Comparison of ENCODE assay signal across 35 cellular contexts in the genomic region with DNA sequence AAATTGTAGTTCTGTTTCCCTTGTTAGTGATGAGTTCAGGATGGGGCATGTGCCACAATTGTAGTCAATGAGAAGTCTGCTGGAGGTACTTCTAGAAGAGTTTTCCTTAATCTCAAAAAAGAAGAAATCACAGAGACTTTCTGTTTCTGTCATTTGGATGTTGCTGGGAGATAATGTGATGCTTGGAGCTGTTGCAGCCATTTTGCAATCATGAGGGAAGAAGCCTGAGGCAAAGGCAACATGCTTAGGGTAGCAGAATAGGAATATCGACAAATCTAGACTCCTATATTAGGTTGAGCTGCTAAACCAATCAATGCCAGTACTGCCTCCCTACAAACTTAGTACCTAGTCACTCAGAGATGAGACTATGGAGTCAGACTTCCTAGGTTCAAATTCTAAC. TPM values are rescaled to one million over a fixed set of nuclear protein-coding genes. Genes with fewer than 3 reads are reported as not detected.
"Had no signal": no experiment of that assay in that cellular context is flagged by ENCODE, and none has a peak within 500 bp of the region (broad histone marks: within the 10 kb centered on the region; RNA-seq: fewer than 3 reads in every experiment).

No MANE protein-coding gene starts in this region.

- H3K4me3 Mint-ChIP-seq: activated CD4-positive, alpha-beta T cell treated with anti-CD3 and anti-CD28 coated beads for 36 hours; activated CD4-positive, alpha-beta T cell treated with anti-CD3 and anti-CD28 coated beads, Interleukin-2, amount 10 ng/mL, durations not matched to agents 7 days and 5 days; activated CD8-positive, alpha-beta T cell treated with anti-CD3 and anti-CD28 coated beads, Interleukin-2, amount 10 ng/mL, durations not matched to agents 7 days and 5 days; activated naive CD4-positive, alpha-beta T cell treated with anti-CD3 and anti-CD28 coated beads, Interleukin-2, amount 50 U/mL, for 24 hours; activated naive CD8-positive, alpha-beta T cell treated with anti-CD3 and anti-CD28 coated beads, Interleukin-2, amount 10 ng/mL, durations not matched to agents 7 days and 5 days; activated T-cell treated with anti-CD3 and anti-CD28 coated beads, Interleukin-2, amount 50 U/mL, for 24 hours; T-helper 1 cell treated with Interleukin-12 subunit alpha and Interleukin-12 subunit beta and Interleukin-4 antibody, amounts not matched to agents 30 μg/mL and 1 μg/mL, for 36 hours; T-helper 2 cell treated with Interferon-gamma antibody and Interleukin-4, amounts not matched to agents 5 μg/mL and 100 μg/mL, for 36 hours had no signal

- H3K36me3 Mint-ChIP-seq: activated naive CD4-positive, alpha-beta T cell treated with anti-CD3 and anti-CD28 coated beads, Interleukin-2, amount 50 U/mL, for 24 hours; activated naive CD8-positive, alpha-beta T cell treated with anti-CD3 and anti-CD28 coated beads, Interleukin-2, amount 10 ng/mL, durations not matched to agents 7 days and 5 days had no signal

- H3K27ac ChIP-seq: ascending aorta, cardiac muscle cell, PC-9, RWPE1 had no signal

- H2AFZ ChIP-seq: PC-9 had no signal

- H3K4me3 ChIP-seq: ascending aorta, cardiac muscle cell, MG63, PC-9 had no signal

- H3K27me3 ChIP-seq: ascending aorta, cardiac muscle cell, MG63 had no signal

- H3K36me3 ChIP-seq: ascending aorta, cardiac muscle cell, MG63 had no signal

- H3K27me3 Mint-ChIP-seq: activated CD4-positive, alpha-beta T cell treated with anti-CD3 and anti-CD28 coated beads for 36 hours; activated naive CD4-positive, alpha-beta T cell treated with anti-CD3 and anti-CD28 coated beads, Interleukin-2, amount 50 U/mL, for 24 hours had no signal

- DNase-seq: activated CD4-positive, alpha-beta T cell treated with anti-CD3 and anti-CD28 coated beads for 36 hours; activated CD4-positive, alpha-beta T cell treated with anti-CD3 and anti-CD28 coated beads, Interleukin-2, amount 10 ng/mL, durations not matched to agents 7 days and 5 days; activated CD4-positive, alpha-beta T cell treated with anti-CD3 and anti-CD28 coated beads, Interleukin-2, amount 50 U/mL, for 48 hours; activated CD8-positive, alpha-beta T cell treated with anti-CD3 and anti-CD28 coated beads, Interleukin-2, amount 10 ng/mL, durations not matched to agents 7 days and 5 days; activated gamma-delta T cell; activated naive CD4-positive, alpha-beta T cell treated with Interleukin-2 at 50 U/mL for 16 hours; activated naive CD8-positive, alpha-beta T cell treated with anti-CD3 and anti-CD28 coated beads, Interleukin-2, amount 10 ng/mL, durations not matched to agents 7 days and 5 days; activated T-cell treated with anti-CD3 and anti-CD28 coated beads, Interleukin-2, amount 50 U/mL, for 24 hours; amygdala; Kasumi-1; KG1; MG63; NCI-H1048; NCI-H1105 treated with DMSO at 0.1 percent for 48 hours; NCI-H1436; NCI-H1694; NCI-H2029; NCI-H345; NCI-H526; NCI-H748 treated with DMSO at 0.1 percent for 48 hours; NK-92 treated with Interleukin-12 subunit alpha and Interleukin-12 subunit beta, amount 100 ng/mL, for 24 hours; PC-9; Right ventricle myocardium superior; SK-N-SH had no signal

- H3K9me3 ChIP-seq: ascending aorta, MG63, SK-N-SH had no signal

- H3K9me3 Mint-ChIP-seq: activated CD4-positive, alpha-beta T cell treated with anti-CD3 and anti-CD28 coated beads, Interleukin-2, amount 10 ng/mL, durations not matched to agents 7 days and 5 days; activated naive CD4-positive, alpha-beta T cell treated with anti-CD3 and anti-CD28 coated beads, Interleukin-2, amount 50 U/mL, for 24 hours; activated naive CD8-positive, alpha-beta T cell treated with anti-CD3 and anti-CD28 coated beads, Interleukin-2, amount 10 ng/mL, durations not matched to agents 7 days and 5 days; activated T-cell treated with anti-CD3 and anti-CD28 coated beads, Interleukin-2, amount 50 U/mL, for 24 hours; activated T-helper 2 cell treated with anti-CD3 and anti-CD28 coated beads, Interferon-gamma antibody, Interleukin-2, Interleukin-4, amounts not matched to agents 10 μg/mL and 5 μg/mL and 100 μg/mL, durations not matched to agents 14 hours and 24 hours and 36 hours; T-helper 1 cell treated with Interleukin-12 subunit alpha and Interleukin-12 subunit beta and Interleukin-4 antibody, amounts not matched to agents 30 μg/mL and 1 μg/mL, for 36 hours; T-helper 2 cell treated with Interferon-gamma antibody and Interleukin-4, amounts not matched to agents 5 μg/mL and 100 μg/mL, for 36 hours had no signal

- H3K4me2 ChIP-seq: PC-9, SK-N-SH had no signal

- H3K4me1 ChIP-seq: ascending aorta had no signal

- H3K27ac Mint-ChIP-seq: activated CD4-positive, alpha-beta T cell treated with anti-CD3 and anti-CD28 coated beads, Interleukin-2, amount 10 ng/mL, durations not matched to agents 7 days and 5 days; activated CD8-positive, alpha-beta T cell treated with anti-CD3 and anti-CD28 coated beads, Interleukin-2, amount 10 ng/mL, durations not matched to agents 7 days and 5 days; activated naive CD4-positive, alpha-beta T cell treated with anti-CD3 and anti-CD28 coated beads, Interleukin-2, amount 50 U/mL, for 24 hours; activated naive CD8-positive, alpha-beta T cell treated with anti-CD3 and anti-CD28 coated beads, Interleukin-2, amount 10 ng/mL, durations not matched to agents 7 days and 5 days; activated T-cell treated with anti-CD3 and anti-CD28 coated beads, Interleukin-2, amount 50 U/mL, for 24 hours; activated T-helper 2 cell treated with anti-CD3 and anti-CD28 coated beads, Interferon-gamma antibody, Interleukin-2, Interleukin-4, amounts not matched to agents 10 μg/mL and 5 μg/mL and 100 μg/mL, durations not matched to agents 14 hours and 24 hours and 36 hours; T-helper 1 cell treated with Interleukin-12 subunit alpha and Interleukin-12 subunit beta and Interleukin-4 antibody, amounts not matched to agents 30 μg/mL and 1 μg/mL, for 36 hours; T-helper 2 cell treated with Interferon-gamma antibody and Interleukin-4, amounts not matched to agents 5 μg/mL and 100 μg/mL, for 36 hours had no signal

- ATAC-seq: activated CD4-positive, alpha-beta T cell treated with anti-CD3 and anti-CD28 coated beads for 36 hours; activated CD8-positive, alpha-beta T cell treated with anti-CD3 and anti-CD28 coated beads, Interleukin-2, amount 10 ng/mL, durations not matched to agents 7 days and 5 days had no signal

- H3K9ac ChIP-seq: SK-N-SH had no signal

- FAIRE-seq: RCC 7860, TTC549 had no signal

RNA-seq across cellular contexts. Expression of gene DAZL, which starts 57.3 kb away (rescaled TPM):
- total RNA-seq: activated CD4-positive, alpha-beta T cell treated with anti-CD3 and anti-CD28 coated beads for 36 hours; activated CD4-positive, alpha-beta T cell treated with anti-CD3 and anti-CD28 coated beads, Interleukin-2, amount 10 ng/mL, durations not matched to agents 7 days and 5 days; activated CD8-positive, alpha-beta T cell treated with anti-CD3 and anti-CD28 coated beads, Interleukin-2, amount 10 ng/mL, durations not matched to agents 7 days and 5 days; activated naive CD8-positive, alpha-beta T cell treated with anti-CD3 and anti-CD28 coated beads, Interleukin-2, amount 10 ng/mL, durations not matched to agents 7 days and 5 days; activated T-helper 2 cell treated with anti-CD3 and anti-CD28 coated beads, Interferon-gamma antibody, Interleukin-2, Interleukin-4, amounts not matched to agents 10 μg/mL and 5 μg/mL and 100 μg/mL, durations not matched to agents 14 hours and 24 hours and 36 hours; ascending aorta; cardiac muscle cell; OCI-LY7; PC-9; Right ventricle myocardium superior had no signal
- polyA plus RNA-seq: adipose tissue, SK-N-SH had no signal
